Comparison of ENCODE assay signal across 24 cellular contexts in the genomic region with DNA sequence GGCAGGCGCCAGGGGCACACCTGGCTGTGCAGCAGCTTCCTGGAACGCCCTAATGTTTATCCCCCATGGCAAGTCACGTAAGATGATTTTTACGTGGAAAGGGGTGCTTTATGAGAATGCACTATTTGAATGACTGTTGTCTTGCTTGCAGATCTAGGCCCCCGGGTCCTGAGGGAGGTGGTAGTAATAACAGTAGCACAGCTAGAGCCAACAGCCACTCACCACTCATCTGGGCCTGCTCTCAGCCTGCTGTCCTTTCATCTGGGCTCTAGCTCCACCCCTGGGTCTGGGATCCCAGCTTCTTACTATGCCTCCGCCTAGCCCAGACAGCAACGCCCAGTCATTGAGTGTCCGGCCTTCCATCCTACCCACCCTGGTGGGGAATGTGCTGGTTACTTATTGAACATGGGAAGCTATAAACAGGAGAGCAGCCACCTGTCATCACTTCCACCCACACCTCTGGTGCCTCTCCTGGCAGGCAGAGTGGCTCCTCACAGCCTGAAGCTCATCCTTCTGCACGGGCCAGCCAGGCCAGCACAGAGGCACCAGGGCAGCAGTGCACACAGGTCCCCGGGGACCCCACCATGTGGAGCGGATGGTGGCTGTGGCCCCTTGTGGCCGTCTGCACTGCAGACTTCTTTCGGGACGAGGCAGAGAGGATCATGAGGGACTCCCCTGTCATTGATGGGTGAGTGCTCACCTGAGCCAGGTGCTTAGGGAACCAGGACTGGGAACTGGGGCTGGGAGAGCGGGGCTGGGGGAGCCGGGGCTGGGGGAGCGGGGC. TPM values are rescaled to one million over a fixed set of nuclear protein-coding genes. Genes with fewer than 3 reads are reported as not detected.
"Had no signal": no experiment of that assay in that cellular context is flagged by ENCODE, and none has a peak within 500 bp of the region (broad histone marks: within the 10 kb centered on the region; RNA-seq: fewer than 3 reads in every experiment).

No MANE protein-coding gene starts in this region.

- H3K4me3 ChIP-seq: cardiac muscle cell, esophagus squamous epithelium, neural progenitor cell, psoas muscle, skin epidermis, thoracic aorta had no signal

- ATAC-seq: activated CD8-positive, alpha-beta memory T cell treated with anti-CD3 and anti-CD28 coated beads, Interleukin-2, amount 10 ng/mL, durations not matched to agents 7 days and 5 days; effector memory CD8-positive, alpha-beta T cell; naive thymus-derived CD4-positive, alpha-beta T cell; psoas muscle; right cardiac atrium had no signal

- H2AFZ ChIP-seq: neural progenitor cell had no signal

- H3K27ac Mint-ChIP-seq: activated CD4-positive, alpha-beta memory T cell treated with anti-CD3 and anti-CD28 coated beads, Interleukin-2, amount 10 ng/mL, durations not matched to agents 7 days and 5 days; activated CD8-positive, alpha-beta memory T cell treated with anti-CD3 and anti-CD28 coated beads, Interleukin-2, amount 10 ng/mL, durations not matched to agents 7 days and 5 days; activated naive CD8-positive, alpha-beta T cell treated with anti-CD3 and anti-CD28 coated beads, Interleukin-2, amount 10 ng/mL, durations not matched to agents 7 days and 5 days; activated T-helper 2 cell treated with anti-CD3 and anti-CD28 coated beads, Interferon-gamma antibody, Interleukin-2, Interleukin-4, amounts not matched to agents 10 μg/mL and 5 μg/mL and 100 μg/mL, durations not matched to agents 14 hours and 24 hours and 36 hours; effector memory CD8-positive, alpha-beta T cell; immature natural killer cell; naive thymus-derived CD4-positive, alpha-beta T cell; neural progenitor cell had no signal

- H3K27me3 Mint-ChIP-seq: activated CD4-positive, alpha-beta memory T cell treated with anti-CD3 and anti-CD28 coated beads, Interleukin-2, amount 10 ng/mL, durations not matched to agents 7 days and 5 days had no signal

- DNase-seq: activated CD4-positive, alpha-beta memory T cell treated with anti-CD3 and anti-CD28 coated beads, Interleukin-2, amount 10 ng/mL, durations not matched to agents 7 days and 5 days; activated CD4-positive, alpha-beta T cell treated with anti-CD3 and anti-CD28 coated beads for 48 hours; activated CD4-positive, CD25-positive, alpha-beta regulatory T cell; activated CD8-positive, alpha-beta memory T cell treated with anti-CD3 and anti-CD28 coated beads, Interleukin-2, amount 10 ng/mL, durations not matched to agents 7 days and 5 days; activated naive CD4-positive, alpha-beta T cell treated with Interleukin-2 at 50 U/mL for 16 hours; activated naive CD8-positive, alpha-beta T cell treated with anti-CD3 and anti-CD28 coated beads, Interleukin-2, amount 10 ng/mL, durations not matched to agents 7 days and 5 days; activated T-cell treated with anti-CD3 and anti-CD28 coated beads, Interleukin-2, amount 50 U/mL, for 1 hour; amygdala; effector memory CD8-positive, alpha-beta T cell; esophagus squamous epithelium; immature natural killer cell; mesenchymal stem cell; naive thymus-derived CD4-positive, alpha-beta T cell; psoas muscle; right cardiac atrium; stimulated activated CD4-positive, alpha-beta T cell treated with anti-CD3 and anti-CD28 coated beads, Interleukin-4, amount 100 ng/mL, for 1 hour; T-helper 1 cell; T-helper 9 cell had no signal

- H3K36me3 ChIP-seq: cardiac muscle cell, esophagus squamous epithelium, neural progenitor cell, thoracic aorta had no signal

- H3K4me1 ChIP-seq: psoas muscle had no signal

- H3K4me1 Mint-ChIP-seq: activated CD4-positive, alpha-beta memory T cell treated with anti-CD3 and anti-CD28 coated beads, Interleukin-2, amount 10 ng/mL, durations not matched to agents 7 days and 5 days; activated CD8-positive, alpha-beta memory T cell treated with anti-CD3 and anti-CD28 coated beads, Interleukin-2, amount 10 ng/mL, durations not matched to agents 7 days and 5 days; activated naive CD8-positive, alpha-beta T cell treated with anti-CD3 and anti-CD28 coated beads, Interleukin-2, amount 10 ng/mL, durations not matched to agents 7 days and 5 days; immature natural killer cell; naive thymus-derived CD4-positive, alpha-beta T cell had no signal

- H3K9me3 ChIP-seq: psoas muscle, thoracic aorta had no signal

- H3K4me2 ChIP-seq: neural progenitor cell had no signal

- H3K9me3 Mint-ChIP-seq: activated CD4-positive, alpha-beta memory T cell treated with anti-CD3 and anti-CD28 coated beads, Interleukin-2, amount 10 ng/mL, durations not matched to agents 7 days and 5 days; activated naive CD8-positive, alpha-beta T cell treated with anti-CD3 and anti-CD28 coated beads, Interleukin-2, amount 10 ng/mL, durations not matched to agents 7 days and 5 days; activated T-helper 2 cell treated with anti-CD3 and anti-CD28 coated beads, Interferon-gamma antibody, Interleukin-2, Interleukin-4, amounts not matched to agents 10 μg/mL and 5 μg/mL and 100 μg/mL, durations not matched to agents 14 hours and 24 hours and 36 hours; effector memory CD8-positive, alpha-beta T cell; immature natural killer cell; naive thymus-derived CD4-positive, alpha-beta T cell; neural progenitor cell had no signal

- H3K27ac ChIP-seq: cardiac muscle cell, esophagus squamous epithelium, neural progenitor cell, psoas muscle, skin epidermis, thoracic aorta had no signal

- H3K4me3 Mint-ChIP-seq: activated CD4-positive, alpha-beta memory T cell treated with anti-CD3 and anti-CD28 coated beads, Interleukin-2, amount 10 ng/mL, durations not matched to agents 7 days and 5 days; activated CD8-positive, alpha-beta memory T cell treated with anti-CD3 and anti-CD28 coated beads, Interleukin-2, amount 10 ng/mL, durations not matched to agents 7 days and 5 days; activated naive CD8-positive, alpha-beta T cell treated with anti-CD3 and anti-CD28 coated beads, Interleukin-2, amount 10 ng/mL, durations not matched to agents 7 days and 5 days; effector memory CD8-positive, alpha-beta T cell; immature natural killer cell; naive thymus-derived CD4-positive, alpha-beta T cell; neural progenitor cell had no signal

- H3K36me3 Mint-ChIP-seq: activated CD8-positive, alpha-beta memory T cell treated with anti-CD3 and anti-CD28 coated beads, Interleukin-2, amount 10 ng/mL, durations not matched to agents 7 days and 5 days; activated naive CD8-positive, alpha-beta T cell treated with anti-CD3 and anti-CD28 coated beads, Interleukin-2, amount 10 ng/mL, durations not matched to agents 7 days and 5 days; immature natural killer cell; naive thymus-derived CD4-positive, alpha-beta T cell; neural progenitor cell had no signal

- H3K9ac ChIP-seq: neural progenitor cell had no signal

RNA-seq across cellular contexts. Expression of a gene that starts 16.6 kb away (rescaled TPM):
- total RNA-seq: activated CD4-positive, alpha-beta memory T cell treated with anti-CD3 and anti-CD28 coated beads, Interleukin-2, amount 10 ng/mL, durations not matched to agents 7 days and 5 days; activated CD8-positive, alpha-beta memory T cell treated with anti-CD3 and anti-CD28 coated beads, Interleukin-2, amount 10 ng/mL, durations not matched to agents 7 days and 5 days; activated naive CD8-positive, alpha-beta T cell treated with anti-CD3 and anti-CD28 coated beads, Interleukin-2, amount 10 ng/mL, durations not matched to agents 7 days and 5 days; activated T-helper 2 cell treated with anti-CD3 and anti-CD28 coated beads, Interferon-gamma antibody, Interleukin-2, Interleukin-4, amounts not matched to agents 10 μg/mL and 5 μg/mL and 100 μg/mL, durations not matched to agents 14 hours and 24 hours and 36 hours; naive thymus-derived CD4-positive, alpha-beta T cell; osteocyte; psoas muscle; thoracic aorta had no signal
- polyA plus RNA-seq: immature natural killer cell; naive thymus-derived CD4-positive, alpha-beta T cell had no signal

RNA-seq across cellular contexts. Expression of a gene that starts 54.5 kb away (rescaled TPM):
- total RNA-seq: psoas muscle, right cardiac atrium, thoracic aorta had no signal
- polyA plus RNA-seq: naive thymus-derived CD4-positive, alpha-beta T cell; right cardiac atrium had no signal
